Comparison of ENCODE assay signal across 18 cellular contexts in the genomic region with DNA sequence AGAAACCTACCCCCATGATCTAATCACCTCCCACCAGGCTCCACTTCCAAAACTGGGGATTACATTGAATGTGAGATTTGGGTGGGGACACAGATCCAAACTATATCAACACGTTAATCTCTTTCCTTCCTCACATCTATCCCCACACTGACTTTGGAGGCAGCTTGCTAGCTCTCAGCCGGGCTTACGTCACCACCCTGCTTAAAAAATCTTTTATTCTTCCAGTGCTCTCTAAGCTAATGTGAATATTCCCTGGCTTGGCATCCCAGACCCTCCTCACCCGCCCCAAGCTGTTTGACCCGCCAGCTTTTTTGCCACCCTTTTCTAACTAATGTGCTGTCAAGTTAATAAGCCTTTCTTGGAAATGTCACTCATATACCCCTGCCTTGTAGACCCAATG. TPM values are rescaled to one million over a fixed set of nuclear protein-coding genes. Genes with fewer than 3 reads are reported as not detected.
DNase-seq lines count a peak whose midpoint lies in the region; ATAC-seq and TF ChIP-seq lines count a peak whose summit lies in the region.
"Had no signal": no experiment of that assay in that cellular context is flagged by ENCODE, and none has a peak within 500 bp of the region (broad histone marks: within the 10 kb centered on the region; RNA-seq: fewer than 3 reads in every experiment).

No MANE protein-coding gene starts in this region.

- H3K79me2 ChIP-seq in PC-3 (ENCODE audit: low read length): no peaks in the 10 kb centered on the region

- H3K9me3 ChIP-seq in PC-3 (ENCODE audit: low read length) (no peaks in the 10 kb centered on the region), subcutaneous abdominal adipose tissue (ENCODE audit: control insufficient read depth in 5 of 5, low read length in 5 of 5) (no peaks in the 10 kb centered on the region)

- H3K9ac ChIP-seq in PC-3 (ENCODE audit: low read length) (no peak overlapping the region), subcutaneous abdominal adipose tissue (ENCODE audit: low read length in 5 of 5) (no peak overlapping the region)

- no peaks in the 10 kb centered on the region for H3K36me3 Mint-ChIP-seq in endothelial cell (ENCODE audit: low read depth, unreplicated experiment)
- H3K36me3 Mint-ChIP-seq: CD8-positive, alpha-beta memory T cell had no signal

- no peak for TF ChIP-seq CTCF in PC-3 (conservative IDR thresholded peaks at IDR 0.05; ENCODE audit: low read depth, low read length)
- no peak for TF ChIP-seq CTCF in endothelial cell (IDR thresholded peaks at IDR 0.05; ENCODE audit: unreplicated experiment)

- H3K9me3 Mint-ChIP-seq in endothelial cell (ENCODE audit: unreplicated experiment): no peaks in the 10 kb centered on the region
- H3K9me3 Mint-ChIP-seq: CD8-positive, alpha-beta memory T cell had no signal

- POLR2A ChIA-PET in PC-3 (lab: Charles Lee; ENCODE audit: unreplicated experiment): no interaction called here

- 0 out of 2 replicates have a peak overlapping the region, but pooled peaks have one; percentile 13 for H3K4me2 ChIP-seq in PC-3 (ENCODE audit: low read length)

- no peak overlapping the region for H3K27ac ChIP-seq in PC-3 (ENCODE audit: low read length)
- H3K27ac ChIP-seq in subcutaneous abdominal adipose tissue (ENCODE audit: low read depth, low read length): peak overlapping the region; percentile 67
- H3K27ac ChIP-seq: C4-2B had no signal

- CTCF ChIA-PET in PC-3 (lab: Charles Lee): no interaction called here

- H2AFZ ChIP-seq in PC-3 (ENCODE audit: low read length): no peak overlapping the region

- intact Hi-C loops in PC-3 (cut with micrococcal nuclease): no loop called here

- H3K27me3 ChIP-seq in PC-3 (ENCODE audit: low read length): no peaks in the 10 kb centered on the region
- H3K27me3 ChIP-seq in subcutaneous abdominal adipose tissue (ENCODE audit: control insufficient read depth in 5 of 5, insufficient read depth in 4 of 5, low read length in 5 of 5): no peaks in the 10 kb centered on the region

- BruUV-seq in PC-3 (replicated peaks; lab: Mats Ljungman, UMichigan): no TSS peak

- H3K4me1 Mint-ChIP-seq in endothelial cell (ENCODE audit: unreplicated experiment): peaks cover 20% of the 10 kb centered on the region
- H3K4me1 Mint-ChIP-seq: CD8-positive, alpha-beta memory T cell had no signal

- no peaks in the 10 kb centered on the region for H3K36me3 ChIP-seq in PC-3 (ENCODE audit: low read depth, low read length)
- H3K36me3 ChIP-seq in subcutaneous abdominal adipose tissue (ENCODE audit: control insufficient read depth in 5 of 5, insufficient read depth in 5 of 5, low read length in 5 of 5): no peaks in the 10 kb centered on the region

- H3K4me1 ChIP-seq in PC-3 (ENCODE audit: insufficient read depth, low read length) (peaks cover 12% of the 10 kb centered on the region), subcutaneous abdominal adipose tissue (ENCODE audit: control insufficient read depth in 5 of 5, insufficient read depth in 5 of 5, low read length in 5 of 5) (peaks cover 8 to 32% (median 23%) of the 10 kb centered on the region in 5 donors)

- H3K27me3 Mint-ChIP-seq in endothelial cell (ENCODE audit: unreplicated experiment): peaks cover 2% of the 10 kb centered on the region

- H3K4me3 ChIP-seq in PC-3 (ENCODE audit: low read length) (no peak overlapping the region), subcutaneous abdominal adipose tissue (ENCODE audit: low read depth in 1 of 5, low read length in 5 of 5) (no peak overlapping the region)

- no peak overlapping the region for H3K4me3 Mint-ChIP-seq in endothelial cell (ENCODE audit: unreplicated experiment)
- H3K4me3 Mint-ChIP-seq: CD8-positive, alpha-beta memory T cell had no signal

- no peaks in the 10 kb centered on the region for H3F3A ChIP-seq in PC-3 (ENCODE audit: low read length, unreplicated experiment)

- peak overlapping the region; percentile 50 for H3K27ac Mint-ChIP-seq in endothelial cell (ENCODE audit: unreplicated experiment)
- H3K27ac Mint-ChIP-seq: CD8-positive, alpha-beta memory T cell had no signal

- no peaks in the 10 kb centered on the region for H4K20me1 ChIP-seq in PC-3 (ENCODE audit: low read length)

- DNase-seq in activated effector memory CD4-positive, alpha-beta T cell treated with anti-CD3 and anti-CD28 coated beads, Interleukin-2, amount 50 U/mL, for 16 hours: peak; percentile 13
- no peak for DNase-seq in activated effector memory CD4-positive, alpha-beta T cell treated with Interleukin-2 at 50 U/mL for 16 hours
- DNase-seq in PC-3: no peak
- DNase-seq in endothelial cell (ENCODE audit: low spot score): no peak
- no peak for DNase-seq in EL
- no peak for DNase-seq in stimulated activated naive CD4-positive, alpha-beta T cell treated with Interleukin-2 at 50 U/mL for 16 hours (lab: John Stamatoyannopoulos, UW)
- DNase-seq: 8988T; CD8-positive, alpha-beta memory T cell; DMS79 treated with DMSO at 0.1 percent for 48 hours; Karpas-422; NCI-H1694; NCI-H446; NCI-H526 treated with DMSO at 0.1 percent for 48 hours; OCI-M1; SHP77 had no signal

- H3K9me2 ChIP-seq in PC-3 (replicated peaks; ENCODE audit: low read length): no peaks in the 10 kb centered on the region

- ATAC-seq in PC-3 (no peak), GM18868 (IDR thresholded peaks at IDR 0.05; ENCODE audit: unreplicated experiment) (no peak)

RNA-seq across cellular contexts. Expression of a gene that starts 47.9 kb away (rescaled TPM):
- 63.4 and 122 TPM in 2 replicates for total RNA-seq in PC-3 (2014; rRNA removed)
- 41.2 TPM for total RNA-seq in endothelial cell (ENCODE audit: unreplicated experiment)
